In the genomic region with DNA sequence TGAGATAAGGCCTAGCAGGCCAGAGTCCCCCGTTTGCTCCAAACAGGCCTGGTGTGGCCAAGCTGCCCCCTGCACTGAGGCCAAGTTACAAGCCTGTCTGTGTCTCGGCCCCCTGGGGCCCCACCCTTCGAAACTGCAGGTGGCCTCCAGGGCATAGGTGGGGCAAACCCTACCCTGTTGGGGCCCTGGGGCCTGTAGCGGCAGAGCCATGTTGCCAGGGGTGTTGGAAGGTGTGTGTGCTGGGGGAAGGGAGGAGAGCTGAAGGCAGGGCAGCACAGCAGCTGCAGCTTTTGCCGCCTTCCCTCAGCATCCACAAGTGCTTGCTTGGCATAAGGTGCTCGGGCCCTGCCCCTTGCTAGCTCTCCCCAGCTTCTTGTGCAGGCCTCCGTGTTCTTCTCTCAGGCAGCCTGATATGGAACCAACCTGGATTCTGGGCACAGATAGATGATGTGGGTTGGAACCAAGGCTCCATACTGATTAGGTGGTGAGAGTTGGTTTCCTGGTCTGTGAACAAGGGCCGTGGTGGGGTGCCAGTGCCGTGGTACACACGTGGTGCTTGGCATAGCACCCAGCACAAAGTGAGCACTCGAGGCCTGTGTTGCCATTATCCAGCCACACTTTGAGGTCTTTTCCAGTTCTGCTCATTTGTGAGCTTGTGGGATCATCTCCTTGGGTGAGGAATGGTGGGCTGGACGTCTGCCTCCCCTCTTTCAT, we compare ENCODE assay signal across 11 cellular contexts. TPM values are rescaled to one million over a fixed set of nuclear protein-coding genes. Genes with fewer than 3 reads are reported as not detected.
DNase-seq lines count a peak whose midpoint lies in the region; ATAC-seq and TF ChIP-seq lines count a peak whose summit lies in the region.
"Had no signal": no experiment of that assay in that cellular context is flagged by ENCODE, and none has a peak within 500 bp of the region (broad histone marks: within the 10 kb centered on the region; RNA-seq: fewer than 3 reads in every experiment).

No MANE protein-coding gene starts in this region.

- WGBS in liver = 85% methylated on average over 12 of the region's 12 CpGs
- WGBS in thymus = 70% methylated on average over 12 of the region's 12 CpGs

- H3K36me3 ChIP-seq in liver (ENCODE audit: control insufficient read depth in 4 of 4, insufficient read depth in 3 of 4, low read depth in 1 of 4, low read length in 3 of 4) (peaks cover 0 to 9% (median 0%) of the 10 kb centered on the region in 4 donors), thymus (ENCODE audit: control insufficient read depth, insufficient read depth) (peaks cover 6% of the 10 kb centered on the region)

- peaks cover 13 to 33% (median 22%) of the 10 kb centered on the region in 4 donors for H3K4me1 ChIP-seq in liver (ENCODE audit: control insufficient read depth in 4 of 4, insufficient read depth in 4 of 4, low read length in 3 of 4)
- H3K4me1 ChIP-seq in thymus (ENCODE audit: control insufficient read depth, insufficient read depth, low read length) = peaks cover 25% of the 10 kb centered on the region

- TF ChIP-seq RAD21 in liver (IDR thresholded peaks at IDR 0.05) = no peak

- DNase-seq in activated T-cell treated with anti-CD3 and anti-CD28 coated beads, Interleukin-2, amount 50 U/mL, for 1 hour = peak; percentile 45
- DNase-seq in activated T-cell treated with anti-CD3 and anti-CD28 coated beads for 4 hours (no peak), NCI-H2196 (lab: John Stamatoyannopoulos, UW; ENCODE audit: unreplicated experiment) (no peak), DMS114 treated with DMSO at 0.1 percent for 48 hours (lab: John Stamatoyannopoulos, UW; ENCODE audit: unreplicated experiment) (no peak)
- peak; percentile 47 to 56 for DNase-seq in activated T-cell treated with anti-CD3 and anti-CD28 coated beads, Interleukin-2, amount 50 U/mL, for 48 hours
- DNase-seq: amygdala, islet precursor cell, retina had no signal

- H3K27ac ChIP-seq in liver (ENCODE audit: low read depth in 1 of 2, low read length in 2 of 2) (peak overlapping the region; percentile 1 to 28), thymus (ENCODE audit: low read depth) (peak overlapping the region; percentile 46)

- H3K4me3 ChIP-seq in liver (ENCODE audit: low read depth in 1 of 3, low read length in 3 of 3) = no peak overlapping the region
- no peak overlapping the region for H3K4me3 ChIP-seq in thymus (ENCODE audit: low read length)

- TF ChIP-seq CTCF in liver (IDR thresholded peaks at IDR 0.05; ENCODE audit: low read depth, low read length, missing input control) = no peak

- H3K27me3 ChIP-seq in liver (ENCODE audit: control insufficient read depth in 4 of 4, insufficient read depth in 4 of 4, low read length in 3 of 4) = no peaks in the 10 kb centered on the region
- no peaks in the 10 kb centered on the region for H3K27me3 ChIP-seq in thymus (ENCODE audit: control insufficient read depth, insufficient read depth)

- no peak for ATAC-seq in GM21367 (IDR thresholded peaks at IDR 0.05; ENCODE audit: unreplicated experiment)

- no peaks in the 10 kb centered on the region for H3K9me3 ChIP-seq in liver (ENCODE audit: control insufficient read depth in 4 of 4, low read length in 3 of 4)
- H3K9me3 ChIP-seq in thymus (ENCODE audit: control insufficient read depth) = no peaks in the 10 kb centered on the region

- no peak overlapping the region for H3K9ac ChIP-seq in liver (ENCODE audit: low read depth in 1 of 2, low read length in 2 of 2)

TF ChIP-seq in liver, 16 proteins besides CTCF, POLR2A, EP300 and RAD21:
- TF ChIP-seq GABPA (IDR thresholded peaks at IDR 0.05 in 1 of 2, conservative IDR thresholded peaks at IDR 0.05 in 1 of 2) (no peak), FOXA1 (IDR thresholded peaks at IDR 0.05) (no peak), SP1 (IDR thresholded peaks at IDR 0.05) (no peak), RXRA (IDR thresholded peaks at IDR 0.05) (no peak), HNF4A (conservative IDR thresholded peaks at IDR 0.05) (no peak), NR2F2 (IDR thresholded peaks at IDR 0.05) (no peak), YY1 (IDR thresholded peaks at IDR 0.05) (no peak), JUND (IDR thresholded peaks at IDR 0.05) (no peak)
- TF ChIP-seq, protein P1, sequence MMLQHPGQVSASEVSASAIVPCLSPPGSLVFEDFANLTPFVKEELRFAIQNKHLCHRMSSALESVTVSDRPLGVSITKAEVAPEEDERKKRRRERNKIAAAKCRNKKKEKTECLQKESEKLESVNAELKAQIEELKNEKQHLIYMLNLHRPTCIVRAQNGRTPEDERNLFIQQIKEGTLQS (IDR thresholded peaks at IDR 0.05) = no peak
- TF ChIP-seq, protein P2, sequence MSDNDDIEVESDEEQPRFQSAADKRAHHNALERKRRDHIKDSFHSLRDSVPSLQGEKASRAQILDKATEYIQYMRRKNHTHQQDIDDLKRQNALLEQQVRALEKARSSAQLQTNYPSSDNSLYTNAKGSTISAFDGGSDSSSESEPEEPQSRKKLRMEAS (IDR thresholded peaks at IDR 0.05) = no peak

RNA-seq across cellular contexts. Expression of a gene that starts 12.6 kb away (rescaled TPM):
- 10 to 100 TPM in 1 of 2 donors, 1 to 10 TPM in 1; 9.5 to 42.6 TPM for total RNA-seq in liver
- polyA plus RNA-seq in liver (10 to 100 TPM; 22.1 to 27.3 TPM), thymus (47.7 TPM)

Comparison
In these comparisons a context has a peak if more than half of its experiments do, and no peak if none do; other contexts are left out.
1. DNase-seq: peak in activated T-cell treated with anti-CD3 and anti-CD28 coated beads, Interleukin-2, amount 50 U/mL, for 1 hour (single experiment) and activated T-cell treated with anti-CD3 and anti-CD28 coated beads, Interleukin-2, amount 50 U/mL, for 48 hours (2 of 2); none in activated T-cell treated with anti-CD3 and anti-CD28 coated beads for 4 hours (single experiment), NCI-H2196 (single experiment) and DMS114 treated with DMSO at 0.1 percent for 48 hours (single experiment).